8 cellular contexts compared by ENCODE assay signal in the genomic region with DNA sequence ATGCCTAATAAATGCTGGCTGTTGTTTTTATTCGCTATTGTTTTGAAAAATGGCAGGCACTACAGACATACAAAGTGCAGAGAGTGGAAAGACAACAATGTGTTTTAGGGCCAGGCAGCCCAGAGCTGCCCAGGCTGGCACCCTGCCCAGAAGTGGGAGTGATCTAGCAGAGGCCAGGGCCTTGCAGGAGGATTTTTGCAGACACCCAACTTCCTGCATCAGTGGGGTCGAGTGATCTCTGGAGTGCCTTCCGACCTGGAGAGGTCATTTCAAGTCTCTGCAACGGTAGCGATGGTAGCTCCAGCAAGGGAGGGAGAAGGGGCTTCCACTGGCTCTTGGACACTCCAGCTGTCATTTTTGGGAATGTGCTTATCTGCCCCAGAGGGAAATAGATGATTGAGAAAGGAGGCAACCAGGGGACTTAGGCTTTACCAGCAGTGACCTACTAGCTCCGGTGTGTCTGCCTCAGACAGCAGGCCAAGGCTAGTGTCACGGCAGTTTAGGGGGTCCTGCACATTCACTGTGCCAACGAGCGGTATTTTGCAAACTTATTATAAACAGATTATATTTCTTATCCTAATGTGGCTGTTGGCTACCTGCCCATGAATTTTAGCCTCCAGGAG.
DNase-seq lines count a peak whose midpoint lies in the region; ATAC-seq and TF ChIP-seq lines count a peak whose summit lies in the region.
"Not testable (repeated sequence)": the region's sequence is repeated elsewhere in the genome, so short reads cannot be mapped to it uniquely, and the experiment has no call there.

No MANE protein-coding gene starts in this region.

- H3K27me3 ChIP-seq in CD4-positive, alpha-beta T cell (ENCODE audit: control insufficient read depth, insufficient read depth, low read length); body of pancreas; testis: not testable (repeated sequence)

- H3K4me3 Mint-ChIP-seq in CD4-positive, alpha-beta T cell = not testable (repeated sequence)

- H3K36me3 ChIP-seq in body of pancreas (replicated peaks in 1 of 2; ENCODE audit: insufficient read depth in 1 of 2, low read depth in 2 of 2); testis (ENCODE audit: low read depth, missing control alignments): not testable (repeated sequence)

- H3K27ac ChIP-seq in CD4-positive, alpha-beta T cell (ENCODE audit: low read depth, low read length); body of pancreas; testis: not testable (repeated sequence)

- CTCF ChIA-PET in CD4-positive, alpha-beta T cell (lab: Charles Lee) = not testable (repeated sequence)

- H3K27me3 Mint-ChIP-seq in CD4-positive, alpha-beta T cell = not testable (repeated sequence)

- POLR2A ChIA-PET in CD4-positive, alpha-beta T cell (lab: Charles Lee) = not testable (repeated sequence)

- intact Hi-C loops in CD4-positive, alpha-beta T cell (cut with DNase I, micrococcal nuclease); body of pancreas (cut with DNase I); posterior vena cava (cut with DNase I); testis (cut with DNase I; ENCODE audit: low total_unique reads): not testable (repeated sequence)

- not testable (repeated sequence) for H3K4me1 Mint-ChIP-seq in CD4-positive, alpha-beta T cell (ENCODE audit: low read depth)

- H3K36me3 Mint-ChIP-seq in CD4-positive, alpha-beta T cell (ENCODE audit: low read depth) = not testable (repeated sequence)

- TF ChIP-seq CTCF in CD4-positive, alpha-beta T cell (IDR thresholded peaks at IDR 0.05); body of pancreas (IDR thresholded peaks at IDR 0.05); fibroblast of pulmonary artery (IDR thresholded peaks at IDR 0.05; ENCODE audit: low read length, missing control alignments); testis (IDR thresholded peaks at IDR 0.05): not testable (repeated sequence)

- peak; percentile 84 for ATAC-seq in CD4-positive, alpha-beta T cell (ENCODE audit: poor library complexity)
- peak; percentile 88 for ATAC-seq in body of pancreas

- H3K4me1 ChIP-seq in body of pancreas, testis: not testable (repeated sequence)

- WGBS in body of pancreas, 2 donors = 33 to 38% methylated on average over 4 to 5 of the region's 9 CpGs
- 37 to 53% methylated on average over 4 of the region's 9 CpGs for WGBS in testis, 2 donors

- not testable (repeated sequence) for H3K9me3 ChIP-seq in CD4-positive, alpha-beta T cell (ENCODE audit: control insufficient read depth, low read length); body of pancreas; testis

- not testable (repeated sequence) for H3K4me3 ChIP-seq in body of pancreas; fibroblast of pulmonary artery (replicated peaks; ENCODE audit: low read depth, low read length); testis

- TF ChIP-seq POLR2A in body of pancreas (IDR thresholded peaks at IDR 0.05); testis (IDR thresholded peaks at IDR 0.05): not testable (repeated sequence)

- peak; percentile 0 to 72 (median 49) for DNase-seq in CD4-positive, alpha-beta T cell
- peak; percentile 72 for DNase-seq in M059J (ENCODE audit: low read depth)
- peak; percentile 65 for DNase-seq in activated CD4-positive, alpha-beta T cell treated with anti-CD3 and anti-CD28 coated beads, Interleukin-2, amount 50 U/mL, for 1 hour
- peak; percentile 61 to 78 (median 75) for DNase-seq in body of pancreas
- peak; percentile 81 for DNase-seq in fibroblast of pulmonary artery (ENCODE audit: low read depth)
- DNase-seq in left kidney (ENCODE audit: low read depth, low spot score) = peak; percentile 21
- peak; percentile 94 for DNase-seq in posterior vena cava (ENCODE audit: low spot score)
- DNase-seq in testis = peak; percentile 76

- not testable (repeated sequence) for H3K27ac Mint-ChIP-seq in CD4-positive, alpha-beta T cell

- not testable (repeated sequence) for H3K9me3 Mint-ChIP-seq in CD4-positive, alpha-beta T cell

Comparison
In these comparisons a context has a peak if more than half of its experiments do, and no peak if none do; other contexts are left out.
1. DNase-seq: peak in every context shown above with its lines; median percentile 94 in posterior vena cava; 81 in fibroblast of pulmonary artery; 76 in testis; 75 in body of pancreas; 72 in M059J; 65 in activated CD4-positive, alpha-beta T cell treated with anti-CD3 and anti-CD28 coated beads, Interleukin-2, amount 50 U/mL, for 1 hour; 49 in CD4-positive, alpha-beta T cell; 21 in left kidney.